10 cellular contexts compared by ENCODE assay signal in genomic region chr19:38678891-38679494, GRCh38. TPM values are rescaled to one million over a fixed set of nuclear protein-coding genes. Genes with fewer than 3 reads are reported as not detected.
DNase-seq lines count a peak whose midpoint lies in the region; ATAC-seq, FAIRE-seq and TF ChIP-seq lines count a peak whose summit lies in the region.
"Had no signal": no experiment of that assay in that cellular context is flagged by ENCODE, and none has a peak within 500 bp of the region (broad histone marks: within the 10 kb centered on the region; RNA-seq: fewer than 3 reads in every experiment).

No MANE protein-coding gene starts in this region.

- H3K9ac ChIP-seq in PC-3 (ENCODE audit: low read length) = no peak overlapping the region
- no peak overlapping the region for H3K9ac ChIP-seq in trophoblast cell (ENCODE audit: low read length)

- intact Hi-C loops in PC-3 (cut with micrococcal nuclease) = no loop called here

- POLR2A ChIA-PET in A549 (lab: Yijun Ruan, JAX) (interaction anchor here (0.9 to 6.7 kb wide), 2 partner anchors 20 to 30 kb away, joined by 3 to 61 read pairs; partner anchors contain the start of gene ACTN4), PC-3 (lab: Charles Lee; ENCODE audit: unreplicated experiment) (no interaction called here)

- no peak overlapping the region for H2BK5ac ChIP-seq in trophoblast cell (ENCODE audit: low read depth, low read length, poor library complexity)

- H4K20me1 ChIP-seq in PC-3 (ENCODE audit: low read length) = peaks cover 27% of the 10 kb centered on the region

- no peak overlapping the region for H4K91ac ChIP-seq in trophoblast cell (ENCODE audit: low read depth, low read length)

- ATAC-seq in A549 (no peak), PC-3 (no peak), gastroesophageal sphincter (no peak), GM21360 (IDR thresholded peaks at IDR 0.05; ENCODE audit: unreplicated experiment) (no peak), HG03521 (IDR thresholded peaks at IDR 0.05; ENCODE audit: unreplicated experiment) (no peak)

- H3K4me2 ChIP-seq in A549 (peak overlapping the region; percentile 54), PC-3 (ENCODE audit: low read length) (no peak overlapping the region), trophoblast cell (ENCODE audit: low read length) (no peak overlapping the region)

- peaks cover 68% of the 10 kb centered on the region for H3K36me3 ChIP-seq in PC-3 (ENCODE audit: low read depth, low read length)
- no peaks in the 10 kb centered on the region for H3K36me3 ChIP-seq in gastroesophageal sphincter
- H3K36me3 ChIP-seq in trophoblast cell (ENCODE audit: control insufficient read depth in 1 of 2, insufficient read depth in 2 of 2, low read length in 2 of 2) = peaks cover 27 to 30% of the 10 kb centered on the region in 2 experiments

- TF ChIP-seq POLR2A in A549 (IDR thresholded peaks at IDR 0.05; ENCODE audit: low read length) = no peak
- TF ChIP-seq POLR2A in gastroesophageal sphincter (IDR thresholded peaks at IDR 0.05) = no peak

- H3K79me2 ChIP-seq in PC-3 (ENCODE audit: low read length) (peaks cover 90% of the 10 kb centered on the region), trophoblast cell (ENCODE audit: control insufficient read depth, insufficient read depth, low read length, poor library complexity) (peaks cover 45% of the 10 kb centered on the region)

- 79% methylated on average over 7 of the region's 7 CpGs for WGBS in A549 (ENCODE audit: missing lambda C conversion rate)
- 63 to 80% methylated on average over 2 to 7 of the region's 7 CpGs for WGBS in gastroesophageal sphincter (ENCODE audit: low coverage in 1 of 2), 2 donors
- WGBS in trophoblast cell (ENCODE audit: extremely low coverage, insufficient coverage, insufficient read length) = no CpG with 5 or more reads among the region's 7 CpGs

- H2AFZ ChIP-seq in PC-3 (ENCODE audit: low read length) (no peak overlapping the region), trophoblast cell (ENCODE audit: insufficient read depth, low read length, poor library complexity) (no peak overlapping the region)

- no peak for TF ChIP-seq CTCF in A549 (IDR thresholded peaks at IDR 0.05)
- TF ChIP-seq CTCF in PC-3 (conservative IDR thresholded peaks at IDR 0.05; ENCODE audit: low read depth, low read length) = no peak
- TF ChIP-seq CTCF in gastroesophageal sphincter (IDR thresholded peaks at IDR 0.05) = no peak

- H3F3A ChIP-seq in PC-3 (ENCODE audit: low read length, unreplicated experiment) = peaks cover 9% of the 10 kb centered on the region

- peak overlapping the region; percentile 5 for H3K18ac ChIP-seq in trophoblast cell (ENCODE audit: low read length)

- H3K4me1 ChIP-seq in A549 (peaks cover 95% of the 10 kb centered on the region), PC-3 (ENCODE audit: insufficient read depth, low read length) (peaks cover 27% of the 10 kb centered on the region), gastroesophageal sphincter (peaks cover 17 to 100% (median 47%) of the 10 kb centered on the region in 3 donors), trophoblast cell (ENCODE audit: control insufficient read depth in 1 of 2, insufficient read depth in 2 of 2, low read length in 2 of 2) (peaks cover 58 to 75% of the 10 kb centered on the region in 2 experiments)

- H3K27ac ChIP-seq in A549 (peak overlapping the region; percentile 93 to 94), PC-3 (ENCODE audit: low read length) (0 out of 2 replicates have a peak overlapping the region, but pooled peaks have one; percentile 4), gastroesophageal sphincter (peak overlapping the region; percentile 3 to 97 (median 90)), trophoblast cell (ENCODE audit: low read depth, low read length) (peak overlapping the region; percentile 9)

- H3K4ac ChIP-seq in trophoblast cell (ENCODE audit: low read depth, low read length) = peak overlapping the region; percentile 49

- peaks cover 7% of the 10 kb centered on the region; the same call in 2 of the 3 replicates for H3K9me3 ChIP-seq in A549
- no peaks in the 10 kb centered on the region for H3K9me3 ChIP-seq in PC-3 (ENCODE audit: low read length)
- H3K9me3 ChIP-seq in gastroesophageal sphincter = no peaks in the 10 kb centered on the region
- H3K9me3 ChIP-seq in trophoblast cell (ENCODE audit: insufficient read depth, low read depth, low read length) = peaks cover 2% of the 10 kb centered on the region

- TF ChIP-seq EP300 in A549 (IDR thresholded peaks at IDR 0.05) (no peak), gastroesophageal sphincter (IDR thresholded peaks at IDR 0.05) (no peak)

- H2BK120ac ChIP-seq in trophoblast cell (ENCODE audit: insufficient read depth, low read length, poor library complexity) = no peak overlapping the region

- H3K9me2 ChIP-seq in PC-3 (replicated peaks; ENCODE audit: low read length) = no peaks in the 10 kb centered on the region

- DNase-seq in A549 (ENCODE audit: low read depth in 1 of 2, low spot score in 1 of 2) (no peak), PC-3 (no peak), trophoblast cell (no peak), RCC 7860 (ENCODE audit: low spot score) (no peak)
- DNase-seq in effector CD4-positive, alpha-beta T cell = no peak
- DNase-seq: NCI-H187 treated with DMSO at 0.1 percent for 48 hours had no signal

- no peak for TF ChIP-seq RAD21 in A549 (conservative IDR thresholded peaks at IDR 0.05 in 1 of 2, IDR thresholded peaks at IDR 0.05 in 1 of 2)

- H3K79me1 ChIP-seq in trophoblast cell (ENCODE audit: low read length) = peaks cover 61% of the 10 kb centered on the region

- BruUV-seq in PC-3 (replicated peaks; lab: Mats Ljungman, UMichigan) = no TSS peak

- no peak overlapping the region for H2BK12ac ChIP-seq in trophoblast cell (ENCODE audit: low read length)

- no peak overlapping the region for H4K12ac ChIP-seq in trophoblast cell (ENCODE audit: low read depth, low read length)

- H3K27me3 ChIP-seq in PC-3 (ENCODE audit: low read length) (no peaks in the 10 kb centered on the region), gastroesophageal sphincter (no peaks in the 10 kb centered on the region), trophoblast cell (ENCODE audit: insufficient read depth, low read length) (no peaks in the 10 kb centered on the region)

- no peak overlapping the region for H3K23ac ChIP-seq in trophoblast cell (ENCODE audit: low read length)

- no peak overlapping the region for H4K8ac ChIP-seq in trophoblast cell (ENCODE audit: low read depth, low read length)

- CTCF ChIA-PET in A549 (lab: Yijun Ruan, JAX) = interaction anchor here (0.7 to 18.2 kb wide), 11 partner anchors 11 to 251 kb away, joined by 3 to 336 read pairs (median 3); partner anchors contain the start of genes MRPS12 and SARS2
- CTCF ChIA-PET in PC-3 (lab: Charles Lee) = no interaction called here

- no peak overlapping the region for H3K14ac ChIP-seq in trophoblast cell (ENCODE audit: low read length)

- peak; percentile 77 for FAIRE-seq in A549 (lab: Jason Lieb, UNC)
- no peak for FAIRE-seq in RCC 7860 (lab: Jason Lieb, UNC)
- FAIRE-seq: GM19239 had no signal

- no peak overlapping the region for H3K4me3 ChIP-seq in A549
- H3K4me3 ChIP-seq in PC-3 (ENCODE audit: low read length) = no peak overlapping the region
- no peak overlapping the region for H3K4me3 ChIP-seq in gastroesophageal sphincter
- H3K4me3 ChIP-seq in trophoblast cell (ENCODE audit: low read depth, low read length) = no peak overlapping the region

- no peak overlapping the region for H2AK5ac ChIP-seq in trophoblast cell (ENCODE audit: low read length)

TF ChIP-seq in A549, 52 proteins besides CTCF, POLR2A, EP300 and RAD21:
- TF ChIP-seq, protein P1, sequence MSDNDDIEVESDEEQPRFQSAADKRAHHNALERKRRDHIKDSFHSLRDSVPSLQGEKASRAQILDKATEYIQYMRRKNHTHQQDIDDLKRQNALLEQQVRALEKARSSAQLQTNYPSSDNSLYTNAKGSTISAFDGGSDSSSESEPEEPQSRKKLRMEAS (IDR thresholded peaks at IDR 0.05) = 0 out of 2 replicates have a peak, but pooled peaks have one; percentile 38
- TF ChIP-seq FOSL2 (IDR thresholded peaks at IDR 0.05) (no peak), FOSL2 (CRISPR knock-in tag; IDR thresholded peaks at IDR 0.05) (no peak), GATA3 (IDR thresholded peaks at IDR 0.05; ENCODE audit: borderline replicate concordance) (0 out of 2 replicates have a peak, but pooled peaks have one; percentile 10), HOXA7 (CRISPR knock-in tag; IDR thresholded peaks at IDR 0.05) (0 out of 2 replicates have a peak, but pooled peaks have one; percentile 20)
TF ChIP-seq in A549: peak in this region for 3.

RNA-seq across cellular contexts. Expression of gene ACTN4, which starts 31.5 kb away (rescaled TPM):
- polyA plus RNA-seq in A549 (2011; rRNA removed) = 605 and 614 TPM in 2 replicates
- 1,005 and 1,074 TPM in 2 replicates for polyA plus RNA-seq in A549 (2012; cell fraction: cytosol; rRNA removed)
- 3,482 and 4,263 TPM in 2 replicates for polyA plus RNA-seq in A549 (2012; cell fraction: nucleus; rRNA removed)
- polyA plus RNA-seq in A549 (2017; fragmentation: RNase III; extraction: RNeasy Plus Mini Kit Qiagen cat#74134 plus additional on column Dnase treatment) = 967 to 1,087 TPM (median 1,011 TPM) in 3 replicates
- 488 and 611 TPM in 2 replicates for polyA minus RNA-seq in A549 (2011; rRNA and poly(A)+ RNA removed)
- 382 and 397 TPM in 2 replicates for total RNA-seq in PC-3 (2014; rRNA removed)
- 100 to 1,000 TPM; 337 to 938 (median 507) TPM for total RNA-seq in gastroesophageal sphincter
- polyA plus RNA-seq in trophoblast cell (2013) = 442 and 468 TPM in 2 replicates

Comparison
In these comparisons a context has a peak if more than half of its experiments do, and no peak if none do; other contexts are left out.
1. H3K27ac ChIP-seq: peak in every context shown above with its lines; median percentile 94 in A549; 90 in gastroesophageal sphincter; 9 in trophoblast cell; 4 in PC-3.